19 cellular contexts compared by ENCODE assay signal in the genomic region with DNA sequence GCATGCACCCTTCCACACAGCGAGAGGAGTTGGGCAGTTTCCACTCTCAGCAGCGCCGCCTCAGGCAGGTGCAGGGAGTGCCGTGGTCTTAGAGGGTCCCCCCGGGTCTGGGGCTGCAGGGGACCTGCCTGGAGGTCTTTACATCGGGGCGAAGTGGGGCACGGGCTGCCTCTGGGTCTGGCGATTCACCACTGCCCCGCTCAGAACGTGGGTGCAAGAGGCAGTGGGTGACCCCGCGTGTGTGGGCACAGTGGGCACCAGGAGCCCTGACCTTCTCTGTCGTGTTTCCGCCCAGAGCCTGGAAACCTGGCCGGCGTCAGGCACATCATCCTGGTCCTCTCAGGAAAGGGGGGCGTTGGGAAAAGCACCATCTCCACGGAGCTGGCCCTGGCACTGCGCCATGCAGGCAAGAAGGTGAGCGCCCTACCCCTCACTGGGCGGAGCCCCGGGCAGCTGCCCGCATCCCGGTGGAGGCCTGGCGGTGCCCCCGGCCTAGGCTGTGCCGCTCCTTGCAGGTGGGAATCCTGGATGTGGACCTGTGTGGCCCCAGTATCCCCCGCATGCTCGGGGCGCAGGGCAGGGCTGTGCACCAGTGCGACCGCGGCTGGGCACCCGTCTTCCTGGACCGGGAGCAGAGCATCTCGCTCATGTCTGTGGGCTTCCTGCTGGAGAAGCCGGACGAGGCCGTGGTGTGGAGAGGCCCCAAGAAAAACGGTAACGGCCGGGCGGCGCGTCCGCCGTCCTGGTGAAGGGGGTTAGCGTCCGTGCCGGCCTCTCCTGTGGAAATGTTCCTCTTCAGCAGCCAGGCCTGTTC. TPM values are rescaled to one million over a fixed set of nuclear protein-coding genes. Genes with fewer than 3 reads are reported as not detected.
DNase-seq lines count a peak whose midpoint lies in the region; ATAC-seq and TF ChIP-seq lines count a peak whose summit lies in the region.
"Had no signal": no experiment of that assay in that cellular context is flagged by ENCODE, and none has a peak within 500 bp of the region (broad histone marks: within the 10 kb centered on the region; RNA-seq: fewer than 3 reads in every experiment).

No MANE protein-coding gene starts in this region.

- H3K4me1 ChIP-seq in body of pancreas (peaks cover 29% of the 10 kb centered on the region), left lung (peaks cover 3 to 33% of the 10 kb centered on the region in 2 donors), stomach (peaks cover 27 to 44% (median 41%) of the 10 kb centered on the region in 4 donors)

- TF ChIP-seq CTCF in body of pancreas (IDR thresholded peaks at IDR 0.05) (no peak), left lung (IDR thresholded peaks at IDR 0.05) (no peak), stomach (IDR thresholded peaks at IDR 0.05) (no peak)

- no peak for TF ChIP-seq EP300 in stomach (IDR thresholded peaks at IDR 0.05)

- H3K9me3 Mint-ChIP-seq in stimulated activated naive CD8-positive, alpha-beta T cell treated with anti-CD3 and anti-CD28 coated beads, Interleukin-15, amount 100 ng/mL, for 72 hours: no peaks in the 10 kb centered on the region
- H3K9me3 Mint-ChIP-seq: CD8-positive, alpha-beta T cell had no signal

- no peak overlapping the region for H3K27ac ChIP-seq in body of pancreas
- H3K27ac ChIP-seq in left lung: no peak overlapping the region
- H3K27ac ChIP-seq in stomach: no peak overlapping the region
- H3K27ac ChIP-seq: SJSA1, upper lobe of left lung had no signal

- H3K4me1 Mint-ChIP-seq in stimulated activated naive CD8-positive, alpha-beta T cell treated with anti-CD3 and anti-CD28 coated beads, Interleukin-15, amount 100 ng/mL, for 72 hours: peaks cover 34% of the 10 kb centered on the region

- H3K27me3 ChIP-seq in body of pancreas (no peaks in the 10 kb centered on the region), left lung (no peaks in the 10 kb centered on the region), stomach (no peaks in the 10 kb centered on the region)
- H3K27me3 ChIP-seq: SJSA1, upper lobe of left lung had no signal

- H3K4me3 ChIP-seq in body of pancreas: no peak overlapping the region
- no peak overlapping the region for H3K4me3 ChIP-seq in left lung
- H3K4me3 ChIP-seq in stomach: no peak overlapping the region
- H3K4me3 ChIP-seq: SJSA1, upper lobe of left lung had no signal

- TF ChIP-seq POLR2A in body of pancreas (IDR thresholded peaks at IDR 0.05) (no peak), stomach (IDR thresholded peaks at IDR 0.05) (no peak)

- intact Hi-C loops in body of pancreas (cut with DNase I): no loop called here
- intact Hi-C loops in left lung (cut with DNase I): no loop called here
- intact Hi-C loops in stomach (cut with DNase I; ENCODE audit: low total_unique reads): no loop called here

- no peak overlapping the region for H3K4me3 Mint-ChIP-seq in stimulated activated naive CD8-positive, alpha-beta T cell treated with anti-CD3 and anti-CD28 coated beads, Interleukin-15, amount 100 ng/mL, for 72 hours
- H3K4me3 Mint-ChIP-seq: CD8-positive, alpha-beta T cell; T-helper 17 cell had no signal

- H3K27ac Mint-ChIP-seq in stimulated activated naive CD8-positive, alpha-beta T cell treated with anti-CD3 and anti-CD28 coated beads, Interleukin-15, amount 100 ng/mL, for 72 hours: no peak overlapping the region
- H3K27ac Mint-ChIP-seq: CD8-positive, alpha-beta T cell had no signal

- WGBS in body of pancreas, 2 donors: 73 to 86% methylated on average over 3 to 50 of the region's 51 CpGs
- WGBS in stomach, 5 donors: 82 to 93% (median 87%) methylated on average over 23 to 51 of the region's 51 CpGs

- no peak for ATAC-seq in stimulated activated naive CD8-positive, alpha-beta T cell treated with anti-CD3 and anti-CD28 coated beads, Interleukin-15, Interleukin-2, amounts not matched to agents 100 U/mL and 50 U/mL, for 24 hours
- no peak for ATAC-seq in stimulated activated naive CD8-positive, alpha-beta T cell treated with anti-CD3 and anti-CD28 coated beads, Interleukin-15, amount 100 ng/mL, for 72 hours
- ATAC-seq in body of pancreas (no peak), left lung (no peak), GM18909 (IDR thresholded peaks at IDR 0.05; ENCODE audit: poor library complexity, unreplicated experiment) (no peak)
- ATAC-seq: CD8-positive, alpha-beta T cell; HCT116; T-helper 17 cell had no signal

- no peaks in the 10 kb centered on the region for H3K27me3 Mint-ChIP-seq in stimulated activated naive CD8-positive, alpha-beta T cell treated with anti-CD3 and anti-CD28 coated beads, Interleukin-15, amount 100 ng/mL, for 72 hours
- H3K27me3 Mint-ChIP-seq: T-helper 17 cell had no signal

- H3K9me3 ChIP-seq in body of pancreas (no peaks in the 10 kb centered on the region), left lung (no peaks in the 10 kb centered on the region), stomach (no peaks in the 10 kb centered on the region)
- H3K9me3 ChIP-seq: SJSA1, upper lobe of left lung had no signal

- H3K36me3 ChIP-seq in body of pancreas (replicated peaks in 1 of 2; ENCODE audit: insufficient read depth in 1 of 2, low read depth in 2 of 2) (peaks cover 0 to 6% of the 10 kb centered on the region in 2 donors), left lung (peaks cover 0 to 59% of the 10 kb centered on the region in 2 donors), stomach (peaks cover 17 to 65% (median 64%) of the 10 kb centered on the region in 4 donors)

- peak; percentile 4 for DNase-seq in stimulated activated naive CD8-positive, alpha-beta T cell treated with anti-CD3 and anti-CD28 coated beads, Interleukin-15, Interleukin-2, amounts not matched to agents 100 U/mL and 50 U/mL, for 24 hours
- no peak for DNase-seq in stimulated activated naive CD8-positive, alpha-beta T cell treated with anti-CD3 and anti-CD28 coated beads, Interleukin-15, amount 100 ng/mL, for 72 hours
- DNase-seq in body of pancreas (peak in 3 of 4 donors; percentile 5 to 18 (median 12)), left lung (peak; percentile 30 to 76), GDM1 (lab: John Stamatoyannopoulos, UW) (no peak), cerebellum (ENCODE audit: low spot score) (no peak), stomach (no peak)
- DNase-seq: activated CD4-positive, CD25-positive, alpha-beta regulatory T cell; CD8-positive, alpha-beta T cell; NCI-H2081 treated with DMSO at 0.1 percent for 48 hours; NCI-H526; OCI-M1; stimulated activated naive CD4-positive, alpha-beta T cell treated with Interleukin-2 at 50 U/mL for 16 hours had no signal

RNA-seq across cellular contexts. Expression of a gene that starts 3.7 kb away (rescaled TPM):
- total RNA-seq in body of pancreas: 10 to 100 TPM; 61.0 to 72.6 TPM
- 10 to 100 TPM; 44.0 to 47.9 TPM for total RNA-seq in left lung
- total RNA-seq in cerebellum: 27.2 TPM
- total RNA-seq in stomach: 100 to 1,000 TPM in 1 of 5 donors, 10 to 100 TPM in 4; 14.7 to 171 (median 54.8) TPM
- polyA plus RNA-seq in stomach: 10 to 100 TPM; 60.6 to 86.0 (median 74.7) TPM

RNA-seq across cellular contexts. Expression of a gene that starts 4.1 kb away (rescaled TPM):
- total RNA-seq in body of pancreas (10 to 100 TPM; 95.9 to 97.8 TPM), left lung (10 to 100 TPM; 30.5 to 36.2 TPM), cerebellum (36.2 TPM), stomach (100 to 1,000 TPM in 1 of 5 donors, 10 to 100 TPM in 4; 22.2 to 186 (median 70.9) TPM)
- 100 to 1,000 TPM in 1 of 3 donors, 10 to 100 TPM in 2; 54.2 to 111 (median 83.6) TPM for polyA plus RNA-seq in stomach

RNA-seq across cellular contexts. Expression of a gene that starts 7.1 kb away (rescaled TPM):
- total RNA-seq in body of pancreas (1 to 10 TPM; 5.2 to 9.2 TPM), left lung (1 to 10 TPM in 1 of 2 donors, under 1 TPM in 1; 0.37 to 2.2 TPM), cerebellum (0.27 TPM), stomach (10 to 100 TPM in 2 of 5 donors, 1 to 10 TPM in 2, not detected in 1; 2.9 to 24.6 (median 8.8) TPM)
- 10 to 100 TPM in 1 of 3 donors, 1 to 10 TPM in 2; 2.4 to 21.0 (median 6.0) TPM for polyA plus RNA-seq in stomach
- total RNA-seq: SJSA1 had no signal
- polyA plus RNA-seq: keratinocyte had no signal

RNA-seq across cellular contexts. Expression of a gene that starts 13.5 kb away (rescaled TPM):
- 10 to 100 TPM; 51.4 to 99.6 TPM for total RNA-seq in body of pancreas
- 10 to 100 TPM; 72.5 to 91.5 TPM for total RNA-seq in left lung
- 20.4 TPM for total RNA-seq in cerebellum
- 100 to 1,000 TPM in 1 of 5 donors, 10 to 100 TPM in 4; 21.1 to 204 (median 64.7) TPM for total RNA-seq in stomach
- polyA plus RNA-seq in stomach: 100 to 1,000 TPM; 120 to 155 (median 126) TPM

RNA-seq across cellular contexts. Expression of a gene that starts 13.8 kb away (rescaled TPM):
- total RNA-seq in body of pancreas (10 to 100 TPM; 13.5 to 33.3 TPM), left lung (10 to 100 TPM; 19.2 to 25.3 TPM), cerebellum (11.6 TPM), stomach (10 to 100 TPM in 4 of 5 donors, 1 to 10 TPM in 1; 8.8 to 94.1 (median 34.4) TPM)
- polyA plus RNA-seq in stomach: 1 to 10 TPM; 2.6 to 7.9 (median 6.9) TPM

Comparison
In these comparisons a context has a peak if more than half of its experiments do, and no peak if none do; other contexts are left out.
1. DNase-seq: peak in stimulated activated naive CD8-positive, alpha-beta T cell treated with anti-CD3 and anti-CD28 coated beads, Interleukin-15, Interleukin-2, amounts not matched to agents 100 U/mL and 50 U/mL, for 24 hours (single experiment), body of pancreas (3 of 4) and left lung (2 of 2); none in stimulated activated naive CD8-positive, alpha-beta T cell treated with anti-CD3 and anti-CD28 coated beads, Interleukin-15, amount 100 ng/mL, for 72 hours (0 of 2), GDM1 (single experiment), cerebellum (single experiment) and stomach (single experiment).